Comparison of ENCODE assay signal across 14 cellular contexts in genomic region chr16:11348737-11349598, GRCh38. TPM values are rescaled to one million over a fixed set of nuclear protein-coding genes. Genes with fewer than 3 reads are reported as not detected.
DNase-seq lines count a peak whose midpoint lies in the region; ATAC-seq and TF ChIP-seq lines count a peak whose summit lies in the region.
"Had no signal": no experiment of that assay in that cellular context is flagged by ENCODE, and none has a peak within 500 bp of the region (broad histone marks: within the 10 kb centered on the region; RNA-seq: fewer than 3 reads in every experiment).

No MANE protein-coding gene starts in this region.

- no peaks in the 10 kb centered on the region for H3K27me3 ChIP-seq in ACC112 (ENCODE audit: insufficient read depth, low read length)
- H3K27me3 ChIP-seq in IMR-90 (ENCODE audit: control insufficient read depth, insufficient read depth, low read length): no peaks in the 10 kb centered on the region
- H3K27me3 ChIP-seq in osteoblast (ENCODE audit: insufficient read depth, low read length): no peaks in the 10 kb centered on the region
- H3K27me3 ChIP-seq: cardiac muscle cell had no signal

- H3K18ac ChIP-seq in IMR-90 (ENCODE audit: low read depth, low read length): peak overlapping the region; percentile 74

- TF ChIP-seq CTCF in IMR-90 (conservative IDR thresholded peaks at IDR 0.05; ENCODE audit: low read depth, low read length) (no peak), osteoblast (IDR thresholded peaks at IDR 0.05; ENCODE audit: extremely low read depth, low read depth, low read length) (no peak)

- H2AK9ac ChIP-seq in IMR-90 (replicated peaks; ENCODE audit: low read depth, low read length, poor library complexity): peak overlapping the region; percentile 93

- no TSS peak for BruUV-seq in IMR-90 (replicated peaks; lab: Mats Ljungman, UMichigan)

- H3K14ac ChIP-seq in IMR-90 (replicated peaks; ENCODE audit: low read depth, low read length): peak overlapping the region; percentile 49

- H3K79me2 ChIP-seq in ACC112 (ENCODE audit: control insufficient read depth, insufficient read depth, low read length, unreplicated experiment) (peaks cover 33% of the 10 kb centered on the region), osteoblast (ENCODE audit: insufficient read depth, low read length) (peaks cover 5% of the 10 kb centered on the region)
- H3K79me2 ChIP-seq: parathyroid adenoma had no signal

- POLR2A ChIA-PET in IMR-90 (lab: Charles Lee; ENCODE audit: unreplicated experiment): interaction anchor here (0.7 kb wide), 1 partner anchor 93 kb away, joined by 3 read pairs; the partner anchor contains the start of gene SOCS1

- H2BK15ac ChIP-seq in IMR-90 (ENCODE audit: low read depth, low read length): peak overlapping the region; percentile 91; the same call in 2 of the 3 replicates

- H2BK120ac ChIP-seq in IMR-90 (ENCODE audit: low read depth, low read length): peak overlapping the region; percentile 97

- H4K5ac ChIP-seq in IMR-90 (ENCODE audit: low read depth, low read length): peak overlapping the region; percentile 92

- peak overlapping the region; percentile 68 to 94; a peak in 3 of 4 replicates for H4K8ac ChIP-seq in IMR-90 (ENCODE audit: low read depth in 2 of 2, low read length in 2 of 2)

- H2AK5ac ChIP-seq in IMR-90 (ENCODE audit: low read depth, low read length): peak overlapping the region; percentile 93

- H3K4me2 ChIP-seq in IMR-90 (ENCODE audit: low read depth, low read length): peak overlapping the region; percentile 49
- peak overlapping the region; percentile 24 for H3K4me2 ChIP-seq in osteoblast (ENCODE audit: insufficient read depth, low read length)

- intact Hi-C loops in IMR-90 (cut with micrococcal nuclease): no loop called here

- H3K27ac ChIP-seq in ACC112 (ENCODE audit: low read depth, low read length) (peak overlapping the region; percentile 58; the same call in 1 of the 2 replicates), IMR-90 (ENCODE audit: insufficient read depth, low read length) (peak overlapping the region; percentile 97), osteoblast (ENCODE audit: low read depth, low read length) (peak overlapping the region; percentile 88)
- H3K27ac ChIP-seq: parathyroid adenoma had no signal

- H3K9me1 ChIP-seq in IMR-90 (ENCODE audit: insufficient read depth, low read length): peaks cover 15% of the 10 kb centered on the region; the same call in 1 of the 2 replicates

- dilution Hi-C loops in IMR-90 (cut with HindIII; ENCODE audit: low sequenced_read_pairs, unreplicated experiment): no loop called here

- DNase-seq in IMR-90: no peak
- peak; percentile 54 for DNase-seq in epidermal melanocyte (ENCODE audit: insufficient read length, low spot score)
- no peak for DNase-seq in osteoblast (ENCODE audit: insufficient read length, low spot score, missing footprints)
- no peak for DNase-seq in NCI-H345 treated with DMSO at 0.1 percent for 48 hours (lab: John Stamatoyannopoulos, UW; ENCODE audit: unreplicated experiment)
- no peak for DNase-seq in SK-N-DZ (ENCODE audit: low spot score)
- DNase-seq in NCI-H510A (lab: John Stamatoyannopoulos, UW): no peak
- DNase-seq in hypothalamus (lab: John Stamatoyannopoulos, UW): no peak
- DNase-seq: activated T-cell treated with anti-CD3 and anti-CD28 coated beads, Interleukin-2, amount 50 U/mL, for 1 hour; NCI-H2171; stimulated activated CD4-positive, alpha-beta T cell treated with anti-CD3 and anti-CD28 coated beads, Interleukin-4, amount 100 ng/mL, for 4 hours had no signal

- H2AFZ ChIP-seq in ACC112 (ENCODE audit: low read length, unreplicated experiment) (no peak overlapping the region), IMR-90 (replicated peaks; ENCODE audit: low read length, poor library complexity) (peak overlapping the region; percentile 90), osteoblast (ENCODE audit: low read length) (no peak overlapping the region)
- H2AFZ ChIP-seq: parathyroid adenoma had no signal

- H3K9me3 ChIP-seq in IMR-90 (ENCODE audit: control insufficient read depth, insufficient read depth, low read length) (no peaks in the 10 kb centered on the region), osteoblast (ENCODE audit: low read depth, low read length) (no peaks in the 10 kb centered on the region)

- in situ Hi-C loops in IMR-90 (cut with MboI; ENCODE audit: low sequenced_read_pairs): no loop called here

- peaks cover 40% of the 10 kb centered on the region for H3K4me1 ChIP-seq in ACC112 (ENCODE audit: control insufficient read depth, insufficient read depth, low read length, unreplicated experiment)
- H3K4me1 ChIP-seq in IMR-90 (ENCODE audit: control insufficient read depth, insufficient read depth, low read length): peaks cover 24% of the 10 kb centered on the region
- H3K4me1 ChIP-seq in osteoblast (ENCODE audit: insufficient read depth, low read length): peaks cover 30% of the 10 kb centered on the region
- H3K4me1 ChIP-seq: parathyroid adenoma had no signal

- peak overlapping the region; percentile 79 for H3K23ac ChIP-seq in IMR-90 (ENCODE audit: low read depth, low read length)

- no peak overlapping the region for H3K56ac ChIP-seq in IMR-90 (ENCODE audit: extremely low read depth, insufficient read depth, low read length)

- H4K20me1 ChIP-seq in IMR-90 (ENCODE audit: insufficient read depth, low read length) (no peaks in the 10 kb centered on the region), osteoblast (ENCODE audit: insufficient read depth, low read length) (no peaks in the 10 kb centered on the region)

- no peak for ATAC-seq in IMR-90 (ENCODE audit: low read depth)
- ATAC-seq: K562 had no signal

- H3K4me3 ChIP-seq in ACC112 (ENCODE audit: low read depth, low read length) (0 out of 2 replicates have a peak overlapping the region, but pooled peaks have one; percentile 39), IMR-90 (ENCODE audit: insufficient read depth, low read depth, low read length) (no peak overlapping the region), osteoblast (ENCODE audit: insufficient read depth, low read length) (no peak overlapping the region)
- H3K4me3 ChIP-seq: cardiac muscle cell, K562 had no signal

- peak overlapping the region; percentile 62 for H3K9ac ChIP-seq in IMR-90 (ENCODE audit: low read depth, low read length)
- H3K9ac ChIP-seq: parathyroid adenoma had no signal

- peak overlapping the region; percentile 89 for H2BK5ac ChIP-seq in IMR-90 (ENCODE audit: low read depth, low read length, poor library complexity, severe bottlenecking)

- H3K4ac ChIP-seq in IMR-90 (ENCODE audit: low read depth, low read length): peak overlapping the region; percentile 77

- WGBS in IMR-90 (ENCODE audit: extremely low coverage in 2 of 2, insufficient read length in 1 of 2), 2 experiments: 43% methylated on average over 5 of the region's 16 CpGs; no CpG with 5 or more reads in 1 of the 2 experiments

- no peak for TF ChIP-seq RAD21 in IMR-90 (IDR thresholded peaks at IDR 0.05; ENCODE audit: low read length)

- peak overlapping the region; percentile 95 for H4K91ac ChIP-seq in IMR-90 (ENCODE audit: insufficient read depth, low read depth, low read length)

- TF ChIP-seq POLR2A in IMR-90 (IDR thresholded peaks at IDR 0.05; ENCODE audit: low read depth, low read length): no peak

- H3K36me3 ChIP-seq in ACC112 (ENCODE audit: insufficient read depth, low read length): no peaks in the 10 kb centered on the region
- no peaks in the 10 kb centered on the region for H3K36me3 ChIP-seq in IMR-90 (ENCODE audit: control insufficient read depth, insufficient read depth, low read length)
- H3K36me3 ChIP-seq in osteoblast (ENCODE audit: insufficient read depth, low read length): no peaks in the 10 kb centered on the region
- H3K36me3 ChIP-seq: cardiac muscle cell had no signal

- CTCF ChIA-PET in IMR-90 (lab: Yijun Ruan, JAX): interaction anchor here (0.8 kb wide), 1 partner anchor 58 kb away, joined by 3 read pairs; no protein-coding TSS in a partner anchor

- H3K79me1 ChIP-seq in IMR-90 (ENCODE audit: low read depth in 1 of 2, low read length in 2 of 2): peaks cover 32 to 68% of the 10 kb centered on the region in 2 experiments

- H2BK20ac ChIP-seq in IMR-90 (ENCODE audit: low read depth, low read length): peak overlapping the region; percentile 69

TF ChIP-seq in IMR-90, 13 proteins besides CTCF, POLR2A, EP300 and RAD21:
- TF ChIP-seq NFE2L2 (IDR thresholded peaks at IDR 0.05; ENCODE audit: low read depth, low read length): no peak
- no peak for TF ChIP-seq CHD1 (IDR thresholded peaks at IDR 0.05; ENCODE audit: low read depth, low read length)
- no peak for TF ChIP-seq ELK1 (IDR thresholded peaks at IDR 0.05; ENCODE audit: borderline replicate concordance, low read depth, low read length)
- no peak for TF ChIP-seq RFX5 (IDR thresholded peaks at IDR 0.05; ENCODE audit: low read depth, low read length)

RNA-seq across cellular contexts. Expression of gene RMI2, which starts 3.7 kb away (rescaled TPM):
- total RNA-seq in IMR-90 (2012; rRNA removed) (3.2 and 5.8 TPM in 2 replicates), osteoblast (1.4 and 1.8 TPM in 2 replicates)
- polyA plus RNA-seq in IMR-90 (2012; rRNA removed): 4.0 and 5.6 TPM in 2 replicates
- 1.7 and 3.8 TPM in 2 replicates for polyA plus RNA-seq in IMR-90 (2012; cell fraction: cytosol; rRNA removed)
- 1.4 and 3.8 TPM in 2 replicates for polyA plus RNA-seq in IMR-90 (2012; cell fraction: nucleus; rRNA removed; ENCODE audit: low replicate concordance)
- polyA plus RNA-seq in SK-N-DZ (2014; cell fraction: cytosol; rRNA removed): 73.7 and 89.4 TPM in 2 replicates
- 36.9 and 47.1 TPM in 2 replicates for polyA plus RNA-seq in SK-N-DZ (2014; cell fraction: nucleus; rRNA removed)
